In the genomic region with DNA sequence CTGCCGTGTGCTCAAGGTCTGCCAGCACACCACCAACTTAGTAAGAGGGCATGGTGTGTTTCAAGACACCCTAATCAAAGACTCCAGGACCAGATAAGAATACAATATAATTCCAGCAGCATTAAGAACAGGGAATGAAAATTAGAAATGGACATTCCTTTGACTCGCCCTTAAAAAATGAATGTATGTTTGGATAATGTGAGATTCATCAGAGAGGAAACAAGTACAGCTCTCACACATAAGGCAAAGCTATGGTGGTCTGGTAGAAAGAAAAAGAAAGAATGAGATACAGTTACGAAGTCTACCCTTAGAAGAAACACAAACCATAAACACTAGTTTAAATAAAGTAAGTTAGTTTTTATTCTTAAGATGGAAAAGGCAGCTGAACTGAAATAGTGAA, we compare ENCODE assay signal across 14 cellular contexts.
"Had no signal": no experiment of that assay in that cellular context is flagged by ENCODE, and none has a peak within 500 bp of the region (broad histone marks: within the 10 kb centered on the region; RNA-seq: fewer than 3 reads in every experiment).

No MANE protein-coding gene starts in this region.

- H3K4me3 ChIP-seq: dorsolateral prefrontal cortex, lung, skin epidermis had no signal

- H3K27ac ChIP-seq: foreskin keratinocyte, skin epidermis had no signal

- H3K27me3 ChIP-seq: dorsolateral prefrontal cortex, foreskin keratinocyte had no signal

- DNase-seq: cortex of kidney; dorsolateral prefrontal cortex; effector CD8-positive, alpha-beta T cell; left colon; left ventricle myocardium superior; mesenchymal stem cell; midbrain; naive B cell; posterior cingulate gyrus; stimulated activated naive CD4-positive, alpha-beta T cell treated with Interleukin-2 at 50 U/mL for 16 hours; trophoblast cell had no signal

- H3K4me1 ChIP-seq: foreskin keratinocyte had no signal
